ENCODE assay signal across 29 cellular contexts in genomic region chr10:12890958-12891357, GRCh38.
"Had no signal": no experiment of that assay in that cellular context is flagged by ENCODE, and none has a peak within 500 bp of the region (broad histone marks: within the 10 kb centered on the region; RNA-seq: fewer than 3 reads in every experiment).

No MANE protein-coding gene starts in this region.

- H3K27me3 ChIP-seq: breast epithelium, cardiac muscle cell, gastroesophageal sphincter had no signal

- H3K4me3 Mint-ChIP-seq: activated CD4-positive, alpha-beta memory T cell treated with anti-CD3 and anti-CD28 coated beads, Interleukin-2, amount 10 ng/mL, durations not matched to agents 7 days and 5 days; activated CD4-positive, alpha-beta T cell treated with anti-CD3 and anti-CD28 coated beads, Interleukin-2, amount 10 ng/mL, durations not matched to agents 7 days and 5 days; activated naive CD4-positive, alpha-beta T cell treated with anti-CD3 and anti-CD28 coated beads, Interleukin-2, amount 10 ng/mL, durations not matched to agents 7 days and 5 days; activated naive CD8-positive, alpha-beta T cell; activated T-cell treated with anti-CD3 and anti-CD28 coated beads, Interleukin-2, amount 50 U/mL, for 24 hours; activated T-cell treated with anti-CD3 and anti-CD28 coated beads, Interleukin-2, amount 50 U/mL, for 72 hours; brain; effector memory CD8-positive, alpha-beta T cell had no signal

- H3K27ac Mint-ChIP-seq: activated CD4-positive, alpha-beta memory T cell treated with anti-CD3 and anti-CD28 coated beads, Interleukin-2, amount 10 ng/mL, durations not matched to agents 7 days and 5 days; activated CD4-positive, alpha-beta T cell treated with anti-CD3 and anti-CD28 coated beads, Interleukin-2, amount 10 ng/mL, durations not matched to agents 7 days and 5 days; activated naive CD4-positive, alpha-beta T cell treated with anti-CD3 and anti-CD28 coated beads, Interleukin-2, amount 10 ng/mL, durations not matched to agents 7 days and 5 days; activated naive CD8-positive, alpha-beta T cell; activated T-cell treated with anti-CD3 and anti-CD28 coated beads, Interleukin-2, amount 50 U/mL, for 24 hours; activated T-cell treated with anti-CD3 and anti-CD28 coated beads, Interleukin-2, amount 50 U/mL, for 72 hours; brain; effector memory CD8-positive, alpha-beta T cell had no signal

- H3K36me3 ChIP-seq: breast epithelium, cardiac muscle cell, esophagus squamous epithelium, gastroesophageal sphincter had no signal

- H3K36me3 Mint-ChIP-seq: activated naive CD4-positive, alpha-beta T cell treated with anti-CD3 and anti-CD28 coated beads, Interleukin-2, amount 10 ng/mL, durations not matched to agents 7 days and 5 days; activated naive CD8-positive, alpha-beta T cell had no signal

- H3K4me1 Mint-ChIP-seq: activated CD4-positive, alpha-beta memory T cell treated with anti-CD3 and anti-CD28 coated beads, Interleukin-2, amount 10 ng/mL, durations not matched to agents 7 days and 5 days; activated CD4-positive, alpha-beta T cell treated with anti-CD3 and anti-CD28 coated beads, Interleukin-2, amount 10 ng/mL, durations not matched to agents 7 days and 5 days; activated naive CD4-positive, alpha-beta T cell treated with anti-CD3 and anti-CD28 coated beads, Interleukin-2, amount 10 ng/mL, durations not matched to agents 7 days and 5 days had no signal

- DNase-seq: activated CD4-positive, alpha-beta memory T cell treated with anti-CD3 and anti-CD28 coated beads, Interleukin-2, amount 10 ng/mL, durations not matched to agents 7 days and 5 days; activated CD4-positive, alpha-beta T cell treated with anti-CD3 and anti-CD28 coated beads for 1 hour; activated CD4-positive, alpha-beta T cell treated with anti-CD3 and anti-CD28 coated beads for 4 hours; activated CD4-positive, alpha-beta T cell treated with anti-CD3 and anti-CD28 coated beads, Interleukin-2, amount 10 ng/mL, durations not matched to agents 7 days and 5 days; activated CD4-positive, alpha-beta T cell treated with anti-CD3 and anti-CD28 coated beads, Interleukin-2, amount 50 U/mL, for 4 hours; activated CD8-positive, alpha-beta memory T cell treated with anti-CD3 and anti-CD28 coated beads, Interleukin-2, amount 50 U/mL, for 48 hours; activated gamma-delta T cell; activated naive CD4-positive, alpha-beta T cell; activated naive CD4-positive, alpha-beta T cell treated with anti-CD3 and anti-CD28 coated beads, Interleukin-2, amount 10 ng/mL, durations not matched to agents 7 days and 5 days; activated T-cell treated with anti-CD3 and anti-CD28 coated beads for 4 hours; activated T-cell treated with anti-CD3 and anti-CD28 coated beads, Interleukin-2, amount 50 U/mL, for 24 hours; activated T-cell treated with anti-CD3 and anti-CD28 coated beads, Interleukin-2, amount 50 U/mL, for 72 hours; aorta; central memory CD4-positive, alpha-beta T cell; cerebellar nuclear complex; cortex of kidney; dermis blood vessel endothelial cell; effector CD4-positive, alpha-beta T cell; effector memory CD8-positive, alpha-beta T cell; esophagus squamous epithelium; foreskin melanocyte; head of caudate nucleus; T-helper 2 cell had no signal

- H3K27me3 Mint-ChIP-seq: brain had no signal

- H3K27ac ChIP-seq: breast epithelium, cardiac muscle cell, epithelial cell of prostate, esophagus squamous epithelium, gastroesophageal sphincter had no signal

- H3K4me1 ChIP-seq: breast epithelium had no signal

- H3K4me3 ChIP-seq: breast epithelium, cardiac muscle cell, esophagus squamous epithelium, gastroesophageal sphincter had no signal

- ATAC-seq: activated T-cell treated with anti-CD3 and anti-CD28 coated beads, Interleukin-2, amount 50 U/mL, for 72 hours; effector memory CD8-positive, alpha-beta T cell; gastroesophageal sphincter had no signal
